In genomic region chr3:53045107-53045783, GRCh38 we compare ENCODE assay signal across 1 cellular context.
TF ChIP-seq lines count a peak whose summit lies in the region.

No MANE protein-coding gene starts in this region.

TF ChIP-seq in GM12878, 131 proteins besides CTCF, POLR2A, EP300 and RAD21 (continued from another document and continues in another):
- no peak for TF ChIP-seq RELB (IDR thresholded peaks at IDR 0.05; ENCODE audit: low read depth)
- TF ChIP-seq HCFC1 (IDR thresholded peaks at IDR 0.05; ENCODE audit: low read length): no peak
- TF ChIP-seq EGR1 (IDR thresholded peaks at IDR 0.05; ENCODE audit: borderline replicate concordance in 1 of 2, low read depth in 2 of 2, low read length in 2 of 2): no peak
- TF ChIP-seq SUPT20H (IDR thresholded peaks at IDR 0.05; ENCODE audit: borderline replicate concordance, control insufficient read depth, low read depth, low read length): no peak
- TF ChIP-seq BMI1 (IDR thresholded peaks at IDR 0.05; ENCODE audit: borderline replicate concordance): no peak
- TF ChIP-seq ATF2 (IDR thresholded peaks at IDR 0.05; ENCODE audit: low read length): no peak
- TF ChIP-seq CREB1 (IDR thresholded peaks at IDR 0.05; ENCODE audit: low read depth): no peak
- TF ChIP-seq ZNF217 (IDR thresholded peaks at IDR 0.05): peak; percentile 50; the same call in 1 of the 2 replicates
- TF ChIP-seq LARP7 (IDR thresholded peaks at IDR 0.05): peak; percentile 91
- TF ChIP-seq IRF5 (IDR thresholded peaks at IDR 0.05; ENCODE audit: borderline replicate concordance): no peak
- no peak for TF ChIP-seq ZNF207 (IDR thresholded peaks at IDR 0.05; ENCODE audit: borderline replicate concordance)
- no peak for TF ChIP-seq USF1 (IDR thresholded peaks at IDR 0.05; ENCODE audit: borderline replicate concordance, extremely low read length, insufficient read depth, low read depth, low read length)
- TF ChIP-seq RBBP5 (conservative IDR thresholded peaks at IDR 0.05): no peak
- TF ChIP-seq KLF5 (IDR thresholded peaks at IDR 0.05; ENCODE audit: partially characterized antibody): no peak
- peak; percentile 75 for TF ChIP-seq ZSCAN29 (IDR thresholded peaks at IDR 0.05)
- TF ChIP-seq JUND (IDR thresholded peaks at IDR 0.05; ENCODE audit: low read depth, low read length): no peak
- TF ChIP-seq BCLAF1 (IDR thresholded peaks at IDR 0.05): no peak
- TF ChIP-seq PKNOX1 (IDR thresholded peaks at IDR 0.05): no peak
- no peak for TF ChIP-seq MYB (IDR thresholded peaks at IDR 0.05; ENCODE audit: borderline replicate concordance, low read depth, low read length)
- no peak for TF ChIP-seq CHD2 (IDR thresholded peaks at IDR 0.05; ENCODE audit: borderline replicate concordance, low read depth, low read length)
- no peak for TF ChIP-seq RELA (IDR thresholded peaks at IDR 0.05; ENCODE audit: borderline replicate concordance, partially characterized antibody)
- TF ChIP-seq JUNB (IDR thresholded peaks at IDR 0.05): no peak
- no peak for TF ChIP-seq TCF12 (IDR thresholded peaks at IDR 0.05; ENCODE audit: low read depth, low read length)
- no peak for TF ChIP-seq MEF2B (IDR thresholded peaks at IDR 0.05; ENCODE audit: partially characterized antibody, poor library complexity, severe bottlenecking)
- no peak for TF ChIP-seq FOXK2 (IDR thresholded peaks at IDR 0.05)
- no peak for TF ChIP-seq E2F4 (IDR thresholded peaks at IDR 0.05; ENCODE audit: low read depth, low read length)
- no peak for TF ChIP-seq SIX5 (IDR thresholded peaks at IDR 0.05; ENCODE audit: low read depth, low read length, severe bottlenecking)
- no peak for TF ChIP-seq CBFB (IDR thresholded peaks at IDR 0.05; ENCODE audit: low read depth)
- TF ChIP-seq IRF3 (IDR thresholded peaks at IDR 0.05): no peak
- no peak for TF ChIP-seq SP1 (IDR thresholded peaks at IDR 0.05; ENCODE audit: low read depth, low read length)
- no peak for TF ChIP-seq STAT1 (conservative IDR thresholded peaks at IDR 0.05)
- TF ChIP-seq SMARCA5 (IDR thresholded peaks at IDR 0.05): peak; percentile 85; the same call in 1 of the 2 replicates
- peak; percentile 83; the same call in 1 of the 2 replicates for TF ChIP-seq GATAD2B (conservative IDR thresholded peaks at IDR 0.05; ENCODE audit: low read depth)
- TF ChIP-seq EZH2 (IDR thresholded peaks at IDR 0.05; ENCODE audit: borderline replicate concordance, control insufficient read depth, low read depth, low read length): no peak
- no peak for TF ChIP-seq CHD4 (IDR thresholded peaks at IDR 0.05)
- no peak for TF ChIP-seq CHD1 (IDR thresholded peaks at IDR 0.05; ENCODE audit: low read depth, low read length)
- no peak for TF ChIP-seq POU2F2 (IDR thresholded peaks at IDR 0.05; ENCODE audit: borderline replicate concordance, low read depth, low read length)
- no peak for TF ChIP-seq NFYA (IDR thresholded peaks at IDR 0.05; ENCODE audit: borderline replicate concordance, low read depth, low read length)
- TF ChIP-seq ZBTB4 (CRISPR knock-in tag; IDR thresholded peaks at IDR 0.05): no peak
- no peak for TF ChIP-seq E4F1 (IDR thresholded peaks at IDR 0.05; ENCODE audit: borderline replicate concordance, partially characterized antibody)
- no peak for TF ChIP-seq MYC (IDR thresholded peaks at IDR 0.05; ENCODE audit: insufficient read depth, insufficient read length, insufficient replicate concordance, low read length, severe bottlenecking)
- TF ChIP-seq SRF (IDR thresholded peaks at IDR 0.05; ENCODE audit: low read depth in 2 of 2, low read length in 2 of 2): no peak
- no peak for TF ChIP-seq RAD51 (IDR thresholded peaks at IDR 0.05)
- no peak for TF ChIP-seq KDM1A (IDR thresholded peaks at IDR 0.05; ENCODE audit: borderline replicate concordance)
- TF ChIP-seq BRCA1 (IDR thresholded peaks at IDR 0.05; ENCODE audit: low read depth, low read length): no peak
- no peak for TF ChIP-seq GABPA (IDR thresholded peaks at IDR 0.05; ENCODE audit: low read depth)
